ENCODE assay signal across 8 cellular contexts in genomic region chr11:46701078-46701654, GRCh38. TPM values are rescaled to one million over a fixed set of nuclear protein-coding genes. Genes with fewer than 3 reads are reported as not detected.
DNase-seq lines count a peak whose midpoint lies in the region; ATAC-seq and TF ChIP-seq lines count a peak whose summit lies in the region.

No MANE protein-coding gene starts in this region.

- H3K4me1 ChIP-seq in spleen: peaks cover 19 to 67% (median 61%) of the 10 kb centered on the region in 6 donors

- peaks cover 28% of the 10 kb centered on the region for H3K4me1 Mint-ChIP-seq in T-helper 2 cell treated with Interferon-gamma antibody and Interleukin-4, amounts not matched to agents 5 μg/mL and 100 μg/mL, for 36 hours (ENCODE audit: low read depth)

- peak overlapping the region; percentile 92 for H3K27ac Mint-ChIP-seq in T-helper 2 cell treated with Interferon-gamma antibody and Interleukin-4, amounts not matched to agents 5 μg/mL and 100 μg/mL, for 36 hours

- H3K27ac ChIP-seq in spleen: peak overlapping the region; percentile 70 to 94 (median 89)

- TF ChIP-seq CTCF in fibroblast of villous mesenchyme (IDR thresholded peaks at IDR 0.05; ENCODE audit: insufficient read depth, low read depth, low read length): no peak
- TF ChIP-seq CTCF in spleen (IDR thresholded peaks at IDR 0.05 in 8 of 11, conservative IDR thresholded peaks at IDR 0.05 in 3 of 11): no peak

- H3K9me3 ChIP-seq in spleen: no peaks in the 10 kb centered on the region

- DNase-seq in T-helper 2 cell treated with Interferon-gamma antibody and Interleukin-4, amounts not matched to agents 5 μg/mL and 100 μg/mL, for 36 hours (ENCODE audit: low spot score): no peak
- DNase-seq in T-helper 2 cell: no peak
- no peak for DNase-seq in fibroblast of villous mesenchyme (ENCODE audit: low read depth)
- peak; percentile 86 for DNase-seq in spleen
- DNase-seq in NCI-H187 treated with DMSO at 0.1 percent for 48 hours (lab: John Stamatoyannopoulos, UW): no peak
- no peak for DNase-seq in stimulated activated naive CD4-positive, alpha-beta T cell treated with Interleukin-2 at 50 U/mL for 16 hours (lab: John Stamatoyannopoulos, UW)
- DNase-seq in SK-N-DZ (ENCODE audit: low spot score): no peak

- no peaks in the 10 kb centered on the region for H3K27me3 Mint-ChIP-seq in T-helper 2 cell treated with Interferon-gamma antibody and Interleukin-4, amounts not matched to agents 5 μg/mL and 100 μg/mL, for 36 hours (ENCODE audit: low read depth)

- H3K36me3 ChIP-seq in spleen: peaks cover 7 to 57% (median 49%) of the 10 kb centered on the region in 6 donors

- H3K4me3 ChIP-seq in fibroblast of villous mesenchyme (ENCODE audit: low read depth, low read length) (peak overlapping the region; percentile 99), spleen (peak overlapping the region; percentile 81 to 100 (median 98))

- peak overlapping the region; percentile 99 for H3K4me3 Mint-ChIP-seq in T-helper 2 cell treated with Interferon-gamma antibody and Interleukin-4, amounts not matched to agents 5 μg/mL and 100 μg/mL, for 36 hours

- H3K27me3 ChIP-seq in spleen (replicated peaks in 1 of 7): no peaks in the 10 kb centered on the region

- H3K9me3 Mint-ChIP-seq in T-helper 2 cell treated with Interferon-gamma antibody and Interleukin-4, amounts not matched to agents 5 μg/mL and 100 μg/mL, for 36 hours: no peaks in the 10 kb centered on the region

- TF ChIP-seq POLR2A in spleen (IDR thresholded peaks at IDR 0.05): no peak

- peak; percentile 9 for ATAC-seq in SK-N-SH treated with all-trans-retinoic acid at 6 μM for 48 hours

- peaks cover 44% of the 10 kb centered on the region for H3K36me3 Mint-ChIP-seq in T-helper 2 cell treated with Interferon-gamma antibody and Interleukin-4, amounts not matched to agents 5 μg/mL and 100 μg/mL, for 36 hours (ENCODE audit: low read depth)

- 1 to 2% (median 1%) methylated on average over 21 to 29 of the region's 29 CpGs for WGBS in spleen, 5 donors

- intact Hi-C loops in spleen (cut with DNase I; ENCODE audit: low total_unique reads): no loop called here

TF ChIP-seq in SK-N-SH treated with all-trans-retinoic acid at 6 μM for 48 hours, 23 proteins besides CTCF, POLR2A, EP300 and RAD21:
- no peak for TF ChIP-seq CREB5 (CRISPR knock-in tag; IDR thresholded peaks at IDR 0.05; ENCODE audit: low read depth)
- TF ChIP-seq RARB (CRISPR knock-in tag; IDR thresholded peaks at IDR 0.05): no peak
- no peak for TF ChIP-seq ZC3H10 (CRISPR knock-in tag; IDR thresholded peaks at IDR 0.05)
- TF ChIP-seq ZNF70 (CRISPR knock-in tag; IDR thresholded peaks at IDR 0.05): no peak
- TF ChIP-seq ZFP3 (CRISPR knock-in tag; IDR thresholded peaks at IDR 0.05): no peak
- no peak for TF ChIP-seq GLIS3 (CRISPR knock-in tag; IDR thresholded peaks at IDR 0.05)
- TF ChIP-seq PPARA (CRISPR knock-in tag; IDR thresholded peaks at IDR 0.05; ENCODE audit: borderline replicate concordance): no peak
- TF ChIP-seq TSHZ2 (CRISPR knock-in tag; IDR thresholded peaks at IDR 0.05): no peak
- TF ChIP-seq OSR1 (CRISPR knock-in tag; IDR thresholded peaks at IDR 0.05): no peak
- no peak for TF ChIP-seq POU6F1 (CRISPR knock-in tag; IDR thresholded peaks at IDR 0.05; ENCODE audit: borderline replicate concordance, low read depth)
- TF ChIP-seq PATZ1 (CRISPR knock-in tag; IDR thresholded peaks at IDR 0.05; ENCODE audit: borderline replicate concordance): no peak
- no peak for TF ChIP-seq ZNF565 (CRISPR knock-in tag; conservative IDR thresholded peaks at IDR 0.05; ENCODE audit: low read depth)

RNA-seq across cellular contexts. Expression of gene ZNF408, which starts 0.3 kb away (rescaled TPM):
- total RNA-seq in fibroblast of villous mesenchyme: 12.1 and 17.4 TPM in 2 replicates
- total RNA-seq in spleen: 10 to 100 TPM in 5 of 7 donors, 1 to 10 TPM in 2; 6.9 to 17.4 (median 10.8) TPM
- 10 to 100 TPM in 1 of 3 donors, 1 to 10 TPM in 2; 4.7 to 10.2 (median 6.1) TPM for polyA plus RNA-seq in spleen
- 16.0 and 17.1 TPM in 2 replicates for polyA plus RNA-seq in SK-N-DZ (2014; cell fraction: cytosol; rRNA removed)
- 10.3 and 12.3 TPM in 2 replicates for polyA plus RNA-seq in SK-N-DZ (2014; cell fraction: nucleus; rRNA removed)

RNA-seq across cellular contexts. Expression of gene ARHGAP1, which starts 0.7 kb away (rescaled TPM):
- 62.2 and 82.1 TPM in 2 replicates for total RNA-seq in fibroblast of villous mesenchyme
- 100 to 1,000 TPM in 2 of 7 donors, 10 to 100 TPM in 5; 62.5 to 137 (median 88.7) TPM for total RNA-seq in spleen
- polyA plus RNA-seq in spleen: 10 to 100 TPM; 13.3 to 26.5 (median 15.5) TPM
- polyA plus RNA-seq in SK-N-DZ (2014; cell fraction: cytosol; rRNA removed): 8.1 and 15.1 TPM in 2 replicates
- polyA plus RNA-seq in SK-N-DZ (2014; cell fraction: nucleus; rRNA removed): 6.1 and 13.4 TPM in 2 replicates

RNA-seq across cellular contexts. Expression of gene F2, which starts 17.8 kb away (rescaled TPM):
- total RNA-seq in fibroblast of villous mesenchyme (not detected in 2 replicates), spleen (under 1 TPM in 2 of 7 donors, not detected in 5; 0.23 to 0.33 TPM)
- polyA plus RNA-seq in spleen: under 1 TPM in 1 of 3 donors, not detected in 2; 0.03 TPM
- polyA plus RNA-seq in SK-N-DZ (2014; cell fraction: cytosol; rRNA removed): not detected in 2 replicates
- 0.13 and 0.43 TPM in 2 replicates for polyA plus RNA-seq in SK-N-DZ (2014; cell fraction: nucleus; rRNA removed)
